ENCODE assay signal across 1 cellular context in genomic region chr1:78334952-78335351, GRCh38.
TF ChIP-seq lines count a peak whose summit lies in the region.

No MANE protein-coding gene starts in this region.

TF ChIP-seq in IMR-90, 13 proteins besides CTCF, POLR2A, EP300 and RAD21:
- TF ChIP-seq USF2 (IDR thresholded peaks at IDR 0.05; ENCODE audit: low read depth, low read length) (no peak), MAFK (IDR thresholded peaks at IDR 0.05; ENCODE audit: low read depth, low read length) (no peak), BHLHE40 (IDR thresholded peaks at IDR 0.05; ENCODE audit: low read depth, low read length) (no peak), RCOR1 (IDR thresholded peaks at IDR 0.05; ENCODE audit: insufficient replicate concordance, low read length) (no peak)
TF ChIP-seq in IMR-90: peak in this region for 0.
